ENCODE assay signal across 2 cellular contexts in the genomic region with DNA sequence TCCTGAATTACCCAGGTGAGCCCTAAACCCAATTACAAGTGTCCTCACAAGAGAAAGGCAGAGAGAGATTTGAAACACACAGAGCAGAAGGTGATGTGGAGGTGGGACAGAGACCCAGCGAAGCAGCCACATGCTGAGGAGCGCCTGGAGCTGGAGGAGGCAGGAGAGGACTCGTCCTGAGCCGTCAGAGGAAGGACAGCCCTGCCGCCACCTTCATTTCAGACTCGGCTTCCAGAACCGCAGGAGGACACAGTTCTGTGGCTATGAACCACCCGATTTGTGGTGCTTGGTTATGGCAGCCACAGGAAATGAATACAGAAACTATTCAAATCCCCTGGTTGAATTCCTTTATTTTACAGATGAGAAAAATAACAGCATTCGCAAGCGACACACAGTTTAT.
TF ChIP-seq lines count a peak whose summit lies in the region.

No MANE protein-coding gene starts in this region.

TF ChIP-seq in K562, 482 proteins besides CTCF, POLR2A, EP300 and RAD21 (continued from another document):
- TF ChIP-seq, protein P1, sequence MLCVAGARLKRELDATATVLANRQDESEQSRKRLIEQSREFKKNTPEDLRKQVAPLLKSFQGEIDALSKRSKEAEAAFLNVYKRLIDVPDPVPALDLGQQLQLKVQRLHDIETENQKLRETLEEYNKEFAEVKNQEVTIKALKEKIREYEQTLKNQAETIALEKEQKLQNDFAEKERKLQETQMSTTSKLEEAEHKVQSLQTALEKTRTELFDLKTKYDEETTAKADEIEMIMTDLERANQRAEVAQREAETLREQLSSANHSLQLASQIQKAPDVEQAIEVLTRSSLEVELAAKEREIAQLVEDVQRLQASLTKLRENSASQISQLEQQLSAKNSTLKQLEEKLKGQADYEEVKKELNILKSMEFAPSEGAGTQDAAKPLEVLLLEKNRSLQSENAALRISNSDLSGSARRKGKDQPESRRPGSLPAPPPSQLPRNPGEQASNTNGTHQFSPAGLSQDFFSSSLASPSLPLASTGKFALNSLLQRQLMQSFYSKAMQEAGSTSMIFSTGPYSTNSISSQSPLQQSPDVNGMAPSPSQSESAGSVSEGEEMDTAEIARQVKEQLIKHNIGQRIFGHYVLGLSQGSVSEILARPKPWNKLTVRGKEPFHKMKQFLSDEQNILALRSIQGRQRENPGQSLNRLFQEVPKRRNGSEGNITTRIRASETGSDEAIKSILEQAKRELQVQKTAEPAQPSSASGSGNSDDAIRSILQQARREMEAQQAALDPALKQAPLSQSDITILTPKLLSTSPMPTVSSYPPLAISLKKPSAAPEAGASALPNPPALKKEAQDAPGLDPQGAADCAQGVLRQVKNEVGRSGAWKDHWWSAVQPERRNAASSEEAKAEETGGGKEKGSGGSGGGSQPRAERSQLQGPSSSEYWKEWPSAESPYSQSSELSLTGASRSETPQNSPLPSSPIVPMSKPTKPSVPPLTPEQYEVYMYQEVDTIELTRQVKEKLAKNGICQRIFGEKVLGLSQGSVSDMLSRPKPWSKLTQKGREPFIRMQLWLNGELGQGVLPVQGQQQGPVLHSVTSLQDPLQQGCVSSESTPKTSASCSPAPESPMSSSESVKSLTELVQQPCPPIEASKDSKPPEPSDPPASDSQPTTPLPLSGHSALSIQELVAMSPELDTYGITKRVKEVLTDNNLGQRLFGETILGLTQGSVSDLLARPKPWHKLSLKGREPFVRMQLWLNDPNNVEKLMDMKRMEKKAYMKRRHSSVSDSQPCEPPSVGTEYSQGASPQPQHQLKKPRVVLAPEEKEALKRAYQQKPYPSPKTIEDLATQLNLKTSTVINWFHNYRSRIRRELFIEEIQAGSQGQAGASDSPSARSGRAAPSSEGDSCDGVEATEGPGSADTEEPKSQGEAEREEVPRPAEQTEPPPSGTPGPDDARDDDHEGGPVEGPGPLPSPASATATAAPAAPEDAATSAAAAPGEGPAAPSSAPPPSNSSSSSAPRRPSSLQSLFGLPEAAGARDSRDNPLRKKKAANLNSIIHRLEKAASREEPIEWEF (CRISPR knock-in tag; IDR thresholded peaks at IDR 0.05): no peak
- TF ChIP-seq, protein P2, sequence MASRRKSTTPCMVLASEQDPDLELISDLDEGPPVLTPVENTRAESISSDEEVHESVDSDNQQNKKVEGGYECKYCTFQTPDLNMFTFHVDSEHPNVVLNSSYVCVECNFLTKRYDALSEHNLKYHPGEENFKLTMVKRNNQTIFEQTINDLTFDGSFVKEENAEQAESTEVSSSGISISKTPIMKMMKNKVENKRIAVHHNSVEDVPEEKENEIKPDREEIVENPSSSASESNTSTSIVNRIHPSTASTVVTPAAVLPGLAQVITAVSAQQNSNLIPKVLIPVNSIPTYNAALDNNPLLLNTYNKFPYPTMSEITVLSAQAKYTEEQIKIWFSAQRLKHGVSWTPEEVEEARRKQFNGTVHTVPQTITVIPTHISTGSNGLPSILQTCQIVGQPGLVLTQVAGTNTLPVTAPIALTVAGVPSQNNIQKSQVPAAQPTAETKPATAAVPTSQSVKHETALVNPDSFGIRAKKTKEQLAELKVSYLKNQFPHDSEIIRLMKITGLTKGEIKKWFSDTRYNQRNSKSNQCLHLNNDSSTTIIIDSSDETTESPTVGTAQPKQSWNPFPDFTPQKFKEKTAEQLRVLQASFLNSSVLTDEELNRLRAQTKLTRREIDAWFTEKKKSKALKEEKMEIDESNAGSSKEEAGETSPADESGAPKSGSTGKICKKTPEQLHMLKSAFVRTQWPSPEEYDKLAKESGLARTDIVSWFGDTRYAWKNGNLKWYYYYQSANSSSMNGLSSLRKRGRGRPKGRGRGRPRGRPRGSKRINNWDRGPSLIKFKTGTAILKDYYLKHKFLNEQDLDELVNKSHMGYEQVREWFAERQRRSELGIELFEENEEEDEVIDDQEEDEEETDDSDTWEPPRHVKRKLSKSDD (conservative IDR thresholded peaks at IDR 0.05; ENCODE audit: low read length): no peak
- TF ChIP-seq ZNF436 (CRISPR knock-in tag; IDR thresholded peaks at IDR 0.05) (no peak), ZKSCAN1 (IDR thresholded peaks at IDR 0.05; ENCODE audit: low read depth, low read length) (no peak), NONO (IDR thresholded peaks at IDR 0.05; ENCODE audit: low read depth in 2 of 2, low read length in 1 of 2) (no peak), GTF2E2 (tag; IDR thresholded peaks at IDR 0.05) (no peak), ZNF778 (CRISPR knock-in tag; IDR thresholded peaks at IDR 0.05) (no peak), TSC22D4 (tag; IDR thresholded peaks at IDR 0.05) (no peak), ZNF239 (CRISPR knock-in tag; IDR thresholded peaks at IDR 0.05) (no peak), CREBBP (IDR thresholded peaks at IDR 0.05; ENCODE audit: low read depth, low read length) (no peak)
- TF ChIP-seq, protein P3, sequence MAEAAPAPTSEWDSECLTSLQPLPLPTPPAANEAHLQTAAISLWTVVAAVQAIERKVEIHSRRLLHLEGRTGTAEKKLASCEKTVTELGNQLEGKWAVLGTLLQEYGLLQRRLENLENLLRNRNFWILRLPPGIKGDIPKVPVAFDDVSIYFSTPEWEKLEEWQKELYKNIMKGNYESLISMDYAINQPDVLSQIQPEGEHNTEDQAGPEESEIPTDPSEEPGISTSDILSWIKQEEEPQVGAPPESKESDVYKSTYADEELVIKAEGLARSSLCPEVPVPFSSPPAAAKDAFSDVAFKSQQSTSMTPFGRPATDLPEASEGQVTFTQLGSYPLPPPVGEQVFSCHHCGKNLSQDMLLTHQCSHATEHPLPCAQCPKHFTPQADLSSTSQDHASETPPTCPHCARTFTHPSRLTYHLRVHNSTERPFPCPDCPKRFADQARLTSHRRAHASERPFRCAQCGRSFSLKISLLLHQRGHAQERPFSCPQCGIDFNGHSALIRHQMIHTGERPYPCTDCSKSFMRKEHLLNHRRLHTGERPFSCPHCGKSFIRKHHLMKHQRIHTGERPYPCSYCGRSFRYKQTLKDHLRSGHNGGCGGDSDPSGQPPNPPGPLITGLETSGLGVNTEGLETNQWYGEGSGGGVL (CRISPR knock-in tag; IDR thresholded peaks at IDR 0.05): no peak
- TF ChIP-seq, protein P4, sequence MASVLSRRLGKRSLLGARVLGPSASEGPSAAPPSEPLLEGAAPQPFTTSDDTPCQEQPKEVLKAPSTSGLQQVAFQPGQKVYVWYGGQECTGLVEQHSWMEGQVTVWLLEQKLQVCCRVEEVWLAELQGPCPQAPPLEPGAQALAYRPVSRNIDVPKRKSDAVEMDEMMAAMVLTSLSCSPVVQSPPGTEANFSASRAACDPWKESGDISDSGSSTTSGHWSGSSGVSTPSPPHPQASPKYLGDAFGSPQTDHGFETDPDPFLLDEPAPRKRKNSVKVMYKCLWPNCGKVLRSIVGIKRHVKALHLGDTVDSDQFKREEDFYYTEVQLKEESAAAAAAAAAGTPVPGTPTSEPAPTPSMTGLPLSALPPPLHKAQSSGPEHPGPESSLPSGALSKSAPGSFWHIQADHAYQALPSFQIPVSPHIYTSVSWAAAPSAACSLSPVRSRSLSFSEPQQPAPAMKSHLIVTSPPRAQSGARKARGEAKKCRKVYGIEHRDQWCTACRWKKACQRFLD (CRISPR knock-in tag; IDR thresholded peaks at IDR 0.05): no peak
TF ChIP-seq in K562: peak in this region for 0.

TF ChIP-seq in WTC11, 78 proteins besides CTCF, POLR2A, EP300 and RAD21 (continued from another document):
- TF ChIP-seq, protein P5, sequence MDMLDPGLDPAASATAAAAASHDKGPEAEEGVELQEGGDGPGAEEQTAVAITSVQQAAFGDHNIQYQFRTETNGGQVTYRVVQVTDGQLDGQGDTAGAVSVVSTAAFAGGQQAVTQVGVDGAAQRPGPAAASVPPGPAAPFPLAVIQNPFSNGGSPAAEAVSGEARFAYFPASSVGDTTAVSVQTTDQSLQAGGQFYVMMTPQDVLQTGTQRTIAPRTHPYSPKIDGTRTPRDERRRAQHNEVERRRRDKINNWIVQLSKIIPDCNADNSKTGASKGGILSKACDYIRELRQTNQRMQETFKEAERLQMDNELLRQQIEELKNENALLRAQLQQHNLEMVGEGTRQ (CRISPR knock-in tag; IDR thresholded peaks at IDR 0.05): no peak
- TF ChIP-seq ZNF219 (CRISPR knock-in tag; IDR thresholded peaks at IDR 0.05; ENCODE audit: borderline replicate concordance) (no peak), ZNF671 (CRISPR knock-in tag; IDR thresholded peaks at IDR 0.05) (no peak), ZNF396 (CRISPR knock-in tag; IDR thresholded peaks at IDR 0.05; ENCODE audit: borderline replicate concordance) (no peak), CBFB (CRISPR knock-in tag; IDR thresholded peaks at IDR 0.05; ENCODE audit: low read depth) (no peak), HMGA2 (CRISPR knock-in tag; IDR thresholded peaks at IDR 0.05) (no peak), TEAD1 (CRISPR knock-in tag; IDR thresholded peaks at IDR 0.05) (no peak), GABPB1 (CRISPR knock-in tag; IDR thresholded peaks at IDR 0.05) (no peak), GRHL2 (CRISPR knock-in tag; IDR thresholded peaks at IDR 0.05; ENCODE audit: insufficient replicate concordance, severe bottlenecking) (no peak), NFATC4 (CRISPR knock-in tag; IDR thresholded peaks at IDR 0.05) (no peak)
- TF ChIP-seq, protein P6, sequence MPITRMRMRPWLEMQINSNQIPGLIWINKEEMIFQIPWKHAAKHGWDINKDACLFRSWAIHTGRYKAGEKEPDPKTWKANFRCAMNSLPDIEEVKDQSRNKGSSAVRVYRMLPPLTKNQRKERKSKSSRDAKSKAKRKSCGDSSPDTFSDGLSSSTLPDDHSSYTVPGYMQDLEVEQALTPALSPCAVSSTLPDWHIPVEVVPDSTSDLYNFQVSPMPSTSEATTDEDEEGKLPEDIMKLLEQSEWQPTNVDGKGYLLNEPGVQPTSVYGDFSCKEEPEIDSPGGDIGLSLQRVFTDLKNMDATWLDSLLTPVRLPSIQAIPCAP (CRISPR knock-in tag; IDR thresholded peaks at IDR 0.05): no peak
- TF ChIP-seq, protein P7, sequence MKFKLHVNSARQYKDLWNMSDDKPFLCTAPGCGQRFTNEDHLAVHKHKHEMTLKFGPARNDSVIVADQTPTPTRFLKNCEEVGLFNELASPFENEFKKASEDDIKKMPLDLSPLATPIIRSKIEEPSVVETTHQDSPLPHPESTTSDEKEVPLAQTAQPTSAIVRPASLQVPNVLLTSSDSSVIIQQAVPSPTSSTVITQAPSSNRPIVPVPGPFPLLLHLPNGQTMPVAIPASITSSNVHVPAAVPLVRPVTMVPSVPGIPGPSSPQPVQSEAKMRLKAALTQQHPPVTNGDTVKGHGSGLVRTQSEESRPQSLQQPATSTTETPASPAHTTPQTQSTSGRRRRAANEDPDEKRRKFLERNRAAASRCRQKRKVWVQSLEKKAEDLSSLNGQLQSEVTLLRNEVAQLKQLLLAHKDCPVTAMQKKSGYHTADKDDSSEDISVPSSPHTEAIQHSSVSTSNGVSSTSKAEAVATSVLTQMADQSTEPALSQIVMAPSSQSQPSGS (CRISPR knock-in tag; IDR thresholded peaks at IDR 0.05; ENCODE audit: borderline replicate concordance, low read depth): no peak
